8 cellular contexts compared by ENCODE assay signal in genomic region chr5:83472213-83472507, GRCh38. TPM values are rescaled to one million over a fixed set of nuclear protein-coding genes. Genes with fewer than 3 reads are reported as not detected.
DNase-seq lines count a peak whose midpoint lies in the region; ATAC-seq and TF ChIP-seq lines count a peak whose summit lies in the region.

No MANE protein-coding gene starts in this region.

- H3K4me3 ChIP-seq in left lung, result peak overlapping the region; percentile 39 to 55
- peak overlapping the region; percentile 60 to 77 for H3K4me3 ChIP-seq in tibial artery

- H3K27me3 ChIP-seq in left lung (peaks cover 18 to 100% of the 10 kb centered on the region in 2 donors), tibial artery (no peaks in the 10 kb centered on the region)

- H3K9me3 ChIP-seq in left lung (no peaks in the 10 kb centered on the region), tibial artery (no peaks in the 10 kb centered on the region)

- peaks cover 25% of the 10 kb centered on the region for H3K4me1 Mint-ChIP-seq in activated CD4-positive, alpha-beta T cell treated with anti-CD3 and anti-CD28 coated beads, Interleukin-2, amount 10 ng/mL, durations not matched to agents 24 days and 14 days
- H3K4me1 Mint-ChIP-seq in activated naive CD8-positive, alpha-beta T cell treated with anti-CD3 and anti-CD28 coated beads, Interleukin-2, amount 10 ng/mL, durations not matched to agents 7 days and 5 days, result peaks cover 28% of the 10 kb centered on the region

- no peaks in the 10 kb centered on the region for H3K36me3 Mint-ChIP-seq in activated CD4-positive, alpha-beta T cell treated with anti-CD3 and anti-CD28 coated beads, Interleukin-2, amount 10 ng/mL, durations not matched to agents 24 days and 14 days (ENCODE audit: low read depth)
- no peaks in the 10 kb centered on the region for H3K36me3 Mint-ChIP-seq in activated naive CD8-positive, alpha-beta T cell treated with anti-CD3 and anti-CD28 coated beads, Interleukin-2, amount 10 ng/mL, durations not matched to agents 7 days and 5 days

- no peaks in the 10 kb centered on the region for H3K36me3 ChIP-seq in left lung
- no peaks in the 10 kb centered on the region for H3K36me3 ChIP-seq in tibial artery

- no peak overlapping the region for H3K27ac Mint-ChIP-seq in activated CD4-positive, alpha-beta T cell treated with anti-CD3 and anti-CD28 coated beads, Interleukin-2, amount 10 ng/mL, durations not matched to agents 24 days and 14 days
- H3K27ac Mint-ChIP-seq in activated naive CD8-positive, alpha-beta T cell treated with anti-CD3 and anti-CD28 coated beads, Interleukin-2, amount 10 ng/mL, durations not matched to agents 7 days and 5 days, result no peak overlapping the region

- ATAC-seq in activated naive CD8-positive, alpha-beta T cell treated with anti-CD3 and anti-CD28 coated beads, Interleukin-2, amount 10 ng/mL, durations not matched to agents 7 days and 5 days (ENCODE audit: low read depth), result no peak
- ATAC-seq in left lung (no peak), HG03378 (IDR thresholded peaks at IDR 0.05; ENCODE audit: unreplicated experiment) (no peak), GM19035 (IDR thresholded peaks at IDR 0.05; ENCODE audit: unreplicated experiment) (no peak), HG03469 (IDR thresholded peaks at IDR 0.05; ENCODE audit: unreplicated experiment) (no peak)

- TF ChIP-seq CTCF in left lung (IDR thresholded peaks at IDR 0.05), result no peak
- TF ChIP-seq CTCF in tibial artery (IDR thresholded peaks at IDR 0.05), result no peak

- DNase-seq in activated CD4-positive, alpha-beta T cell treated with anti-CD3 and anti-CD28 coated beads, Interleukin-2, amount 10 ng/mL, durations not matched to agents 24 days and 14 days, result no peak
- no peak for DNase-seq in activated CD4-positive, alpha-beta T cell treated with anti-CD3 and anti-CD28 coated beads for 1 hour
- no peak for DNase-seq in activated naive CD8-positive, alpha-beta T cell treated with anti-CD3 and anti-CD28 coated beads, Interleukin-2, amount 10 ng/mL, durations not matched to agents 7 days and 5 days
- DNase-seq in left lung (no peak), tibial artery (no peak)

- intact Hi-C loops in activated CD4-positive, alpha-beta T cell treated with anti-CD3 and anti-CD28 coated beads, Interleukin-2, amount 10 ng/mL, durations not matched to agents 24 days and 14 days (cut with micrococcal nuclease), result loop anchor here (2.0 to 5.0 kb wide), 3 partner anchors 395 to 1120 kb away; partner anchors contain the start of genes TMEM167A and XRCC4
- intact Hi-C loops in left lung (cut with DNase I) (loop anchor here in 1 of 2 donors (10.0 kb wide), 1 partner anchor 1117 kb away; no protein-coding TSS in a partner anchor), tibial artery (cut with DNase I; ENCODE audit: low total_unique reads) (loop anchor here (5.0 to 10.0 kb wide), 4 partner anchors 395 to 1157 kb away; partner anchors contain the start of genes TMEM167A and XRCC4)

- peaks cover 2 to 51% of the 10 kb centered on the region in 2 donors for H3K4me1 ChIP-seq in left lung
- peaks cover 0 to 36% (median 16%) of the 10 kb centered on the region in 4 donors for H3K4me1 ChIP-seq in tibial artery

- POLR2A ChIA-PET in activated naive CD8-positive, alpha-beta T cell treated with anti-CD3 and anti-CD28 coated beads, Interleukin-2, amount 10 ng/mL, durations not matched to agents 7 days and 5 days (lab: Charles Lee), result no interaction called here

- H3K4me3 Mint-ChIP-seq in activated CD4-positive, alpha-beta T cell treated with anti-CD3 and anti-CD28 coated beads, Interleukin-2, amount 10 ng/mL, durations not matched to agents 24 days and 14 days, result peak overlapping the region; percentile 96
- peak overlapping the region; percentile 90 for H3K4me3 Mint-ChIP-seq in activated naive CD8-positive, alpha-beta T cell treated with anti-CD3 and anti-CD28 coated beads, Interleukin-2, amount 10 ng/mL, durations not matched to agents 7 days and 5 days

- H3K27ac ChIP-seq in left lung, result peak overlapping the region; percentile 80 to 89
- H3K27ac ChIP-seq in tibial artery, result peak overlapping the region; percentile 77 to 79

- peaks cover 84% of the 10 kb centered on the region for H3K27me3 Mint-ChIP-seq in activated CD4-positive, alpha-beta T cell treated with anti-CD3 and anti-CD28 coated beads, Interleukin-2, amount 10 ng/mL, durations not matched to agents 24 days and 14 days
- H3K27me3 Mint-ChIP-seq in activated naive CD8-positive, alpha-beta T cell treated with anti-CD3 and anti-CD28 coated beads, Interleukin-2, amount 10 ng/mL, durations not matched to agents 7 days and 5 days, result peaks cover 92% of the 10 kb centered on the region

- no peaks in the 10 kb centered on the region for H3K9me3 Mint-ChIP-seq in activated CD4-positive, alpha-beta T cell treated with anti-CD3 and anti-CD28 coated beads, Interleukin-2, amount 10 ng/mL, durations not matched to agents 24 days and 14 days
- H3K9me3 Mint-ChIP-seq in activated naive CD8-positive, alpha-beta T cell treated with anti-CD3 and anti-CD28 coated beads, Interleukin-2, amount 10 ng/mL, durations not matched to agents 7 days and 5 days, result no peaks in the 10 kb centered on the region

RNA-seq across cellular contexts. Expression of gene VCAN, which starts 0.6 kb away (rescaled TPM):
- total RNA-seq in activated CD4-positive, alpha-beta T cell treated with anti-CD3 and anti-CD28 coated beads, Interleukin-2, amount 10 ng/mL, durations not matched to agents 24 days and 14 days, result 0.14 TPM in 1 of 2 replicates, not detected in the other
- under 1 TPM; 0.09 to 0.44 TPM for total RNA-seq in activated naive CD8-positive, alpha-beta T cell treated with anti-CD3 and anti-CD28 coated beads, Interleukin-2, amount 10 ng/mL, durations not matched to agents 7 days and 5 days
- 100 to 1,000 TPM; 217 to 335 TPM for total RNA-seq in left lung

Comparison
In these comparisons a context has a peak if more than half of its experiments do, and no peak if none do; other contexts are left out.
1. RNA of gene VCAN, which starts 0.6 kb away (total RNA-seq): 217 to 335 TPM in left lung; 0.09 to 0.44 TPM in activated naive CD8-positive, alpha-beta T cell treated with anti-CD3 and anti-CD28 coated beads, Interleukin-2, amount 10 ng/mL, durations not matched to agents 7 days and 5 days and 0.14 TPM in activated CD4-positive, alpha-beta T cell treated with anti-CD3 and anti-CD28 coated beads, Interleukin-2, amount 10 ng/mL, durations not matched to agents 24 days and 14 days; every median in the first group is over 100 times any median in the second.